9 cellular contexts compared by ENCODE assay signal in genomic region chr1:23168079-23168461, GRCh38. TPM values are rescaled to one million over a fixed set of nuclear protein-coding genes. Genes with fewer than 3 reads are reported as not detected.
DNase-seq lines count a peak whose midpoint lies in the region; ATAC-seq and TF ChIP-seq lines count a peak whose summit lies in the region.
"Had no signal": no experiment of that assay in that cellular context is flagged by ENCODE, and none has a peak within 500 bp of the region (broad histone marks: within the 10 kb centered on the region; RNA-seq: fewer than 3 reads in every experiment).

No MANE protein-coding gene starts in this region.

- H3K79me2 ChIP-seq in parathyroid adenoma = peaks cover 14% of the 10 kb centered on the region

- peaks cover 5% of the 10 kb centered on the region for H3K36me3 Mint-ChIP-seq in activated T-cell treated with anti-CD3 and anti-CD28 coated beads, Interleukin-2, amount 50 U/mL, for 24 hours (ENCODE audit: low read depth)

- H3K4me3 ChIP-seq in GM08714 (ENCODE audit: low read length) (peak overlapping the region; percentile 96), parathyroid adenoma (ENCODE audit: low read depth, low read length) (peak overlapping the region; percentile 89)

- H3K4me1 ChIP-seq in foreskin keratinocyte (peaks cover 34% of the 10 kb centered on the region), parathyroid adenoma (peaks cover 6% of the 10 kb centered on the region)

- peak overlapping the region; percentile 94 for H3K27ac Mint-ChIP-seq in activated T-cell treated with anti-CD3 and anti-CD28 coated beads, Interleukin-2, amount 50 U/mL, for 24 hours

- no peaks in the 10 kb centered on the region for H3K36me3 ChIP-seq in KOPT-K1 (ENCODE audit: insufficient read depth, low read length)
- H3K36me3 ChIP-seq in parathyroid adenoma (ENCODE audit: control insufficient read depth, insufficient read depth, low read length) = no peaks in the 10 kb centered on the region

- H3K4me1 Mint-ChIP-seq in activated T-cell treated with anti-CD3 and anti-CD28 coated beads, Interleukin-2, amount 50 U/mL, for 24 hours (ENCODE audit: low read depth) = peaks cover 43% of the 10 kb centered on the region

- no peaks in the 10 kb centered on the region for H3K27me3 Mint-ChIP-seq in activated T-cell treated with anti-CD3 and anti-CD28 coated beads, Interleukin-2, amount 50 U/mL, for 24 hours

- H3K4me3 Mint-ChIP-seq in activated T-cell treated with anti-CD3 and anti-CD28 coated beads, Interleukin-2, amount 50 U/mL, for 24 hours = peak overlapping the region; percentile 97

- H3K9me3 Mint-ChIP-seq in activated T-cell treated with anti-CD3 and anti-CD28 coated beads, Interleukin-2, amount 50 U/mL, for 24 hours = no peaks in the 10 kb centered on the region

- ATAC-seq in foreskin keratinocyte (peak; percentile 31), GM21576 (IDR thresholded peaks at IDR 0.05; ENCODE audit: unreplicated experiment) (no peak)

- H3K9me3 ChIP-seq in KOPT-K1 (ENCODE audit: insufficient read depth, low read length, poor library complexity, severe bottlenecking) (no peaks in the 10 kb centered on the region), parathyroid adenoma (ENCODE audit: control insufficient read depth, low read length) (no peaks in the 10 kb centered on the region)

- H3K27me3 ChIP-seq in foreskin keratinocyte = no peaks in the 10 kb centered on the region
- no peaks in the 10 kb centered on the region for H3K27me3 ChIP-seq in parathyroid adenoma (ENCODE audit: control insufficient read depth, insufficient read depth, low read length)

- H2AFZ ChIP-seq in parathyroid adenoma = peak overlapping the region; percentile 68

- DNase-seq in activated T-cell treated with anti-CD3 and anti-CD28 coated beads, Interleukin-2, amount 50 U/mL, for 24 hours = no peak
- DNase-seq in foreskin keratinocyte (no peak), DMS153 (lab: John Stamatoyannopoulos, UW) (no peak), H4 (ENCODE audit: low spot score) (no peak)

- H3K4me2 ChIP-seq in parathyroid adenoma (ENCODE audit: low read length) = peak overlapping the region; percentile 83

- TF ChIP-seq CTCF in foreskin keratinocyte (conservative IDR thresholded peaks at IDR 0.05) (no peak), parathyroid adenoma (IDR thresholded peaks at IDR 0.05) (no peak)

- H3K27ac ChIP-seq in KOPT-K1 (ENCODE audit: low read depth, low read length, poor library complexity, severe bottlenecking) (peak overlapping the region; percentile 73), foreskin keratinocyte (peak overlapping the region; percentile 86), parathyroid adenoma (peak overlapping the region; percentile 78)

- H3K9ac ChIP-seq in parathyroid adenoma = no peak overlapping the region

RNA-seq across cellular contexts. Expression of gene LUZP1, which starts 0.6 kb away (rescaled TPM):
- 57.9 and 60.7 TPM in 2 replicates for total RNA-seq in foreskin keratinocyte
- 11.4 and 12.8 TPM in 2 replicates for polyA plus RNA-seq in foreskin keratinocyte
- 24.9 and 25.2 TPM in 2 replicates for total RNA-seq in H4 (2014; rRNA removed; shearing (Covaris generic))

RNA-seq across cellular contexts. Expression of gene HTR1D, which starts 49.2 kb away (rescaled TPM):
- total RNA-seq in foreskin keratinocyte = 0.14 and 0.24 TPM in 2 replicates
- 0.09 and 0.11 TPM in 2 replicates for polyA plus RNA-seq in foreskin keratinocyte
- total RNA-seq in H4 (2014; rRNA removed; shearing (Covaris generic)) = not detected in 2 replicates
- total RNA-seq: T-helper 1 cell treated with Interleukin-12 subunit alpha and Interleukin-12 subunit beta and Interleukin-4 antibody, amounts not matched to agents 30 ng/mL and 1 ng/mL, for 36 hours had no signal
